ENCODE assay signal across 16 cellular contexts in the genomic region with DNA sequence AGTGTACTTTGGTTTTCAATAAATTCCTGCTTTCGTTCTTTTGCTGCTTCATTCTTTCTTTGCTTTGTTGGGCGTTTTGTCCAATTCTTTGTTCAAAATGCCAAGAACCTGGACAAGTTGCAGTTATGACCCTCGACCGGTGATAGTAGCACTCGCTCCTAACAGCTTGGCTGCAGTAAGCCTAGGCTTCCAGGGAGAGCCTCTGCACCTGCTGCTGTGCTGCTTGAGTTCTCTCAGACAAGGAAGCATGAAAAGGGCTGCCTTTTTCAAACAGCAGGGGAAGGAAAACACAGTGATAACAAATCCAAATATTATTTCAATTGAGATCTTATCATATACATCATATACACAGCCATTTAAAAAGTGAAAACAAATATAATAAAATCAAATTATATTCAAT. TPM values are rescaled to one million over a fixed set of nuclear protein-coding genes. Genes with fewer than 3 reads are reported as not detected.
A peak's percentile ranks its signal among the peaks of the same experiment; 100 is the strongest.
DNase-seq lines count a peak whose midpoint lies in the region; TF ChIP-seq lines count a peak whose summit lies in the region.
"Had no signal": no experiment of that assay in that cellular context is flagged by ENCODE, and none has a peak within 500 bp of the region (broad histone marks: within the 10 kb centered on the region; RNA-seq: fewer than 3 reads in every experiment).

No MANE protein-coding gene starts in this region.

- DNase-seq in DMS79 treated with DMSO at 0.1 percent for 48 hours (lab: John Stamatoyannopoulos, UW): peak; percentile 96
- peak; percentile 21 for DNase-seq in NCI-H128 (lab: John Stamatoyannopoulos, UW; ENCODE audit: unreplicated experiment)
- no peak for DNase-seq in Peyer's patch
- DNase-seq in myocyte (ENCODE audit: low read depth): peak; percentile 8
- no peak for DNase-seq in epidermal melanocyte (ENCODE audit: insufficient read length, low spot score)
- no peak for DNase-seq in spleen
- no peak for DNase-seq in HEK293T (ENCODE audit: extremely low spot score)
- DNase-seq: activated CD8-positive, alpha-beta memory T cell treated with anti-CD3 and anti-CD28 coated beads, Interleukin-2, amount 10 ng/mL, durations not matched to agents 7 days and 5 days; activated naive CD4-positive, alpha-beta T cell; CD4-positive, CD25-positive, alpha-beta regulatory T cell; Karpas-422; kidney glomerular epithelial cell; NCI-H2171; OCI-M1; stimulated activated naive CD8-positive, alpha-beta T cell treated with anti-CD3 and anti-CD28 coated beads, Interleukin-15, amount 100 ng/mL, for 72 hours had no signal

- H3K27ac ChIP-seq in Peyer's patch (peak overlapping the region in 3 of 4 donors; percentile 15 to 45 (median 26)), spleen (no peak overlapping the region)
- H3K27ac ChIP-seq: esophagus muscularis mucosa had no signal

- POLR2A ChIA-PET in HEK293T (lab: Yijun Ruan, JAX): no interaction called here

- TF ChIP-seq POLR2A in Peyer's patch (IDR thresholded peaks at IDR 0.05) (no peak), spleen (IDR thresholded peaks at IDR 0.05) (no peak)

- H3K4me1 ChIP-seq in Peyer's patch (peaks cover 0 to 21% (median 0%) of the 10 kb centered on the region in 4 donors), spleen (peaks cover 0 to 13% (median 5%) of the 10 kb centered on the region in 6 donors)

- CTCF ChIA-PET in HEK293T (lab: Yijun Ruan, JAX): interaction anchor here (1.0 kb wide), 1 partner anchor 37 kb away, joined by 4 read pairs; no protein-coding TSS in a partner anchor

- H3K9me3 ChIP-seq in Peyer's patch (no peaks in the 10 kb centered on the region), spleen (no peaks in the 10 kb centered on the region)
- H3K9me3 ChIP-seq: esophagus muscularis mucosa had no signal

- H3K36me3 ChIP-seq in Peyer's patch: no peaks in the 10 kb centered on the region
- H3K36me3 ChIP-seq in spleen: no peaks in the 10 kb centered on the region
- H3K36me3 ChIP-seq: esophagus muscularis mucosa had no signal

- TF ChIP-seq CTCF in Peyer's patch (IDR thresholded peaks at IDR 0.05) (peak in 1 of 6 experiments; percentile 13), spleen (IDR thresholded peaks at IDR 0.05 in 8 of 11, conservative IDR thresholded peaks at IDR 0.05 in 3 of 11) (no peak)

- H3K4me3 ChIP-seq in Peyer's patch (peak overlapping the region in 2 of 4 donors; percentile 7 to 28), spleen (no peak overlapping the region)
- H3K4me3 ChIP-seq: esophagus muscularis mucosa had no signal

- intact Hi-C loops in spleen (cut with DNase I; ENCODE audit: low total_unique reads): no loop called here

- no peaks in the 10 kb centered on the region for H3K27me3 ChIP-seq in Peyer's patch
- H3K27me3 ChIP-seq in spleen (replicated peaks in 1 of 7): peaks cover 0 to 100% (median 60%) of the 10 kb centered on the region in 7 donors

- 48 to 66% (median 56%) methylated on average over 5 of the region's 5 CpGs for WGBS in spleen, 5 donors

TF ChIP-seq in HEK293T, 16 proteins besides CTCF, POLR2A, EP300 and RAD21:
- TF ChIP-seq, protein P1, sequence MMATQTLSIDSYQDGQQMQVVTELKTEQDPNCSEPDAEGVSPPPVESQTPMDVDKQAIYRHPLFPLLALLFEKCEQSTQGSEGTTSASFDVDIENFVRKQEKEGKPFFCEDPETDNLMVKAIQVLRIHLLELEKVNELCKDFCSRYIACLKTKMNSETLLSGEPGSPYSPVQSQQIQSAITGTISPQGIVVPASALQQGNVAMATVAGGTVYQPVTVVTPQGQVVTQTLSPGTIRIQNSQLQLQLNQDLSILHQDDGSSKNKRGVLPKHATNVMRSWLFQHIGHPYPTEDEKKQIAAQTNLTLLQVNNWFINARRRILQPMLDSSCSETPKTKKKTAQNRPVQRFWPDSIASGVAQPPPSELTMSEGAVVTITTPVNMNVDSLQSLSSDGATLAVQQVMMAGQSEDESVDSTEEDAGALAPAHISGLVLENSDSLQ (IDR thresholded peaks at IDR 0.05): no peak
- TF ChIP-seq FOXM1 (IDR thresholded peaks at IDR 0.05; ENCODE audit: borderline replicate concordance) (no peak), FOXK2 (IDR thresholded peaks at IDR 0.05) (no peak), ELF4 (IDR thresholded peaks at IDR 0.05) (no peak)

RNA-seq across cellular contexts. Expression of a gene that starts 12.8 kb away (rescaled TPM):
- total RNA-seq in Peyer's patch: 10 to 100 TPM in 3 of 4 donors, 1 to 10 TPM in 1; 5.0 to 62.5 (median 31.3) TPM
- total RNA-seq in myocyte: not detected in 2 replicates
- polyA plus RNA-seq in myocyte (2012): not detected
- not detected for total RNA-seq in spleen
- under 1 TPM; 0.02 to 0.06 (median 0.06) TPM for polyA plus RNA-seq in spleen
- total RNA-seq: activated CD8-positive, alpha-beta memory T cell treated with anti-CD3 and anti-CD28 coated beads, Interleukin-2, amount 10 ng/mL, durations not matched to agents 7 days and 5 days had no signal

Comparison
In these comparisons a context has a peak if more than half of its experiments do, and no peak if none do; other contexts are left out.
1. DNase-seq: peak in DMS79 treated with DMSO at 0.1 percent for 48 hours (single experiment), NCI-H128 (single experiment) and myocyte (single experiment); none in Peyer's patch (0 of 3), epidermal melanocyte (single experiment), spleen (single experiment) and HEK293T (single experiment).
2. H3K27ac ChIP-seq: peak in Peyer's patch (3 of 4); none in spleen (0 of 8).